In the genomic region with DNA sequence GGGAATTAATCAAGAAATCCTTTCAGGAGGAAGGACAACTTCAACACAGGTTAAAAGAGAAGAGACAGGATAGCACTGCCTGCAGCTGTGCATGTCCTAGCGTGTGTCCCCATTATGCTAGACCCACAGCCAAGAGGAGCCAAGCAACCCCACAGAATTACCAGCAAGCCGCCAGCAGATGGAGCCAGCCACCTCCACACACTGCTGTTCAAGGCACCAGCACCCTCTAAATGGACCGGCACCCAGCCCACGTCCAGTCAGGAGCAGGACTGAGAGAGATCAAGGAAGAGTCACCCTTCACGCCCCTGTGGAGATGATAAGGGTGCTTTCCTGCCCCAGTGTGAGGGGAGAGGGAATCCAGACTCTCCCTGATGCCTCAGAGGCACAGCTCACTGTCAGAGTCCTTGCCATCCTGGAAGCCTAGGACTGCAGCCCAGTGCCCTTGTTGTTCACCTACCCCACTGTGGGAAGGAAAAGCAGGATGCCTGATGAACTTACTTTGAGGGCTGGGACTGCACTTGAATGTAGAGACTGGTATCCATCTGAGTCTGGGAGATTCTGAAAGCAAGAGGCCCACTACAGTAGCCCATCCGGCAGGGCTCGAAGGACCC, we compare ENCODE assay signal across 8 cellular contexts. TPM values are rescaled to one million over a fixed set of nuclear protein-coding genes. Genes with fewer than 3 reads are reported as not detected.
DNase-seq lines count a peak whose midpoint lies in the region; ATAC-seq and TF ChIP-seq lines count a peak whose summit lies in the region.

No MANE protein-coding gene starts in this region.

- CTCF ChIA-PET in activated CD8-positive, alpha-beta T cell treated with anti-CD3 and anti-CD28 coated beads for 36 hours (lab: Charles Lee) = interaction anchor here (0.6 to 7.9 kb wide), 7 partner anchors 10 to 53 kb away, joined by 3 to 81 read pairs (median 4); no protein-coding TSS in a partner anchor

- peak in 1 of 2 donors; percentile 20 for ATAC-seq in CD4-positive, CD25-positive, alpha-beta regulatory T cell (ENCODE audit: low read depth in 2 of 2)
- ATAC-seq in GM18870 (IDR thresholded peaks at IDR 0.05; ENCODE audit: unreplicated experiment) = peak; percentile 43
- peak; percentile 66 for ATAC-seq in activated CD8-positive, alpha-beta T cell treated with anti-CD3 and anti-CD28 coated beads for 36 hours
- ATAC-seq in thoracic aorta (ENCODE audit: insufficient number of reproducible peaks, low FRiP score, low read depth) = no peak
- ATAC-seq in HG03520 (IDR thresholded peaks at IDR 0.05; ENCODE audit: unreplicated experiment) = no peak

- no peak overlapping the region for H3K27ac ChIP-seq in CD4-positive, CD25-positive, alpha-beta regulatory T cell (ENCODE audit: insufficient read depth, low read length, poor library complexity, severe bottlenecking)
- H3K27ac ChIP-seq in esophagus squamous epithelium = peak overlapping the region; percentile 78 to 96 (median 82)
- H3K27ac ChIP-seq in thoracic aorta = peak overlapping the region; percentile 33 to 66

- H3K9me3 ChIP-seq in CD4-positive, CD25-positive, alpha-beta regulatory T cell (ENCODE audit: control insufficient read depth in 2 of 2, low read length in 2 of 2) = no peaks in the 10 kb centered on the region
- no peaks in the 10 kb centered on the region for H3K9me3 ChIP-seq in esophagus squamous epithelium
- H3K9me3 ChIP-seq in thoracic aorta = no peaks in the 10 kb centered on the region

- DNase-seq in CD4-positive, CD25-positive, alpha-beta regulatory T cell = peak; percentile 2 to 32 (median 20)
- DNase-seq in NCI-H1694 (lab: John Stamatoyannopoulos, UW) = peak; percentile 27
- peak; percentile 54 for DNase-seq in activated CD8-positive, alpha-beta T cell treated with anti-CD3 and anti-CD28 coated beads for 36 hours
- no peak for DNase-seq in esophagus squamous epithelium (lab: John Stamatoyannopoulos, UW)
- DNase-seq in myocyte (ENCODE audit: low read depth) = peak; percentile 65
- DNase-seq in thoracic aorta (ENCODE audit: low spot score) = peak; percentile 13

- intact Hi-C loops in activated CD8-positive, alpha-beta T cell treated with anti-CD3 and anti-CD28 coated beads for 36 hours (cut with micrococcal nuclease) = no loop called here
- intact Hi-C loops in esophagus squamous epithelium (cut with DNase I) = no loop called here

- TF ChIP-seq POLR2A in esophagus squamous epithelium (IDR thresholded peaks at IDR 0.05) = peak in 1 of 4 donors; percentile 14

- no peaks in the 10 kb centered on the region for H3K4me1 Mint-ChIP-seq in CD4-positive, CD25-positive, alpha-beta regulatory T cell
- no peaks in the 10 kb centered on the region for H3K4me1 Mint-ChIP-seq in activated CD8-positive, alpha-beta T cell treated with anti-CD3 and anti-CD28 coated beads for 36 hours (ENCODE audit: low read depth)

- H3K27me3 Mint-ChIP-seq in CD4-positive, CD25-positive, alpha-beta regulatory T cell = peaks cover 48% of the 10 kb centered on the region
- peaks cover 21% of the 10 kb centered on the region for H3K27me3 Mint-ChIP-seq in activated CD8-positive, alpha-beta T cell treated with anti-CD3 and anti-CD28 coated beads for 36 hours

- peak; percentile 68 for TF ChIP-seq CTCF in activated CD8-positive, alpha-beta T cell treated with anti-CD3 and anti-CD28 coated beads for 36 hours (IDR thresholded peaks at IDR 0.05)
- TF ChIP-seq CTCF in esophagus squamous epithelium (IDR thresholded peaks at IDR 0.05) (peak; percentile 19 to 84 (median 74)), thoracic aorta (IDR thresholded peaks at IDR 0.05) (peak; percentile 59)

- no peak overlapping the region for H3K4me3 ChIP-seq in CD4-positive, CD25-positive, alpha-beta regulatory T cell (ENCODE audit: low read depth, low read length)
- H3K4me3 ChIP-seq in esophagus squamous epithelium = peak overlapping the region in 3 of 4 donors; percentile 11 to 58 (median 22)
- H3K4me3 ChIP-seq in thoracic aorta = peak overlapping the region; percentile 30

- H3K27ac Mint-ChIP-seq in CD4-positive, CD25-positive, alpha-beta regulatory T cell = no peak overlapping the region
- H3K27ac Mint-ChIP-seq in activated CD8-positive, alpha-beta T cell treated with anti-CD3 and anti-CD28 coated beads for 36 hours = no peak overlapping the region

- no peaks in the 10 kb centered on the region for H3K36me3 ChIP-seq in CD4-positive, CD25-positive, alpha-beta regulatory T cell (ENCODE audit: control insufficient read depth, insufficient read depth, low read length)
- H3K36me3 ChIP-seq in esophagus squamous epithelium = no peaks in the 10 kb centered on the region
- H3K36me3 ChIP-seq in thoracic aorta = no peaks in the 10 kb centered on the region

- 31 to 75% methylated on average over 3 to 7 of the region's 7 CpGs for WGBS in esophagus squamous epithelium, 2 donors

- peaks cover 19% of the 10 kb centered on the region for H3K27me3 ChIP-seq in CD4-positive, CD25-positive, alpha-beta regulatory T cell (ENCODE audit: control insufficient read depth, insufficient read depth, low read length)
- H3K27me3 ChIP-seq in esophagus squamous epithelium = peaks cover 0 to 5% (median 0%) of the 10 kb centered on the region in 4 donors
- no peaks in the 10 kb centered on the region for H3K27me3 ChIP-seq in thoracic aorta (replicated peaks; ENCODE audit: insufficient read depth)

- no peaks in the 10 kb centered on the region for H3K9me3 Mint-ChIP-seq in CD4-positive, CD25-positive, alpha-beta regulatory T cell
- no peaks in the 10 kb centered on the region for H3K9me3 Mint-ChIP-seq in activated CD8-positive, alpha-beta T cell treated with anti-CD3 and anti-CD28 coated beads for 36 hours

- no peak overlapping the region for H3K4me3 Mint-ChIP-seq in CD4-positive, CD25-positive, alpha-beta regulatory T cell
- H3K4me3 Mint-ChIP-seq in activated CD8-positive, alpha-beta T cell treated with anti-CD3 and anti-CD28 coated beads for 36 hours = no peak overlapping the region

- no peaks in the 10 kb centered on the region for H3K36me3 Mint-ChIP-seq in CD4-positive, CD25-positive, alpha-beta regulatory T cell
- H3K36me3 Mint-ChIP-seq in activated CD8-positive, alpha-beta T cell treated with anti-CD3 and anti-CD28 coated beads for 36 hours (ENCODE audit: low read depth) = no peaks in the 10 kb centered on the region

- POLR2A ChIA-PET in activated CD8-positive, alpha-beta T cell treated with anti-CD3 and anti-CD28 coated beads for 36 hours (lab: Charles Lee) = no interaction called here

- H3K4me1 ChIP-seq in CD4-positive, CD25-positive, alpha-beta regulatory T cell (ENCODE audit: control insufficient read depth, insufficient read depth, low read length, poor library complexity, severe bottlenecking) = no peaks in the 10 kb centered on the region
- peaks cover 15 to 46% (median 21%) of the 10 kb centered on the region in 3 donors for H3K4me1 ChIP-seq in esophagus squamous epithelium
- H3K4me1 ChIP-seq in thoracic aorta (ENCODE audit: control insufficient read depth in 1 of 2, low read depth in 2 of 2) = peaks cover 6 to 17% of the 10 kb centered on the region in 2 donors

RNA-seq across cellular contexts. Expression of a gene that starts 37.1 kb away (rescaled TPM):
- total RNA-seq in CD4-positive, CD25-positive, alpha-beta regulatory T cell = 7.4 TPM
- 1 to 10 TPM in 2 of 4 donors, under 1 TPM in 2; 0.72 to 2.0 (median 0.99) TPM for polyA plus RNA-seq in CD4-positive, CD25-positive, alpha-beta regulatory T cell
- 1 to 10 TPM; 1.1 to 1.7 TPM for total RNA-seq in activated CD8-positive, alpha-beta T cell treated with anti-CD3 and anti-CD28 coated beads for 36 hours
- total RNA-seq in esophagus squamous epithelium = 10 to 100 TPM; 19.6 to 26.3 (median 22.8) TPM
- 11.8 and 12.2 TPM in 2 replicates for total RNA-seq in myocyte
- polyA plus RNA-seq in myocyte (2012) = 10.6 TPM
- 10 to 100 TPM; 32.5 to 66.5 TPM for total RNA-seq in thoracic aorta

Comparison
In these comparisons a context has a peak if more than half of its experiments do, and no peak if none do; other contexts are left out.
1. ATAC-seq: peak in GM18870 (single experiment) and activated CD8-positive, alpha-beta T cell treated with anti-CD3 and anti-CD28 coated beads for 36 hours (single experiment); none in thoracic aorta (single experiment) and HG03520 (single experiment).
2. Peak in every context shown above with its lines, with median percentiles within 50 percentile points of each other: CTCF ChIP-seq.